ENCODE assay signal across 8 cellular contexts in genomic region chrX:132217203-132218073, GRCh38. TPM values are rescaled to one million over a fixed set of nuclear protein-coding genes. Genes with fewer than 3 reads are reported as not detected.
DNase-seq lines count a peak whose midpoint lies in the region; ATAC-seq and TF ChIP-seq lines count a peak whose summit lies in the region.

No MANE protein-coding gene starts in this region.

- no peaks in the 10 kb centered on the region for H3K9me3 ChIP-seq in SU-DHL-6 (ENCODE audit: insufficient read depth, low read length)
- H3K9me3 ChIP-seq in prostate gland: no peaks in the 10 kb centered on the region
- H3K9me3 ChIP-seq in uterus: no peaks in the 10 kb centered on the region

- ATAC-seq in HG02763 (IDR thresholded peaks at IDR 0.05; ENCODE audit: unreplicated experiment) (peak; percentile 64), left cardiac atrium (peak; percentile 74 to 84)
- peak; percentile 76 for ATAC-seq in activated naive CD8-positive, alpha-beta T cell treated with anti-CD3 and anti-CD28 coated beads, Interleukin-2, amount 50 U/mL, for 24 hours

- peak; percentile 69 for DNase-seq in GM13976 (ENCODE audit: low spot score)
- peak; percentile 21 for DNase-seq in NCI-H128 (lab: John Stamatoyannopoulos, UW; ENCODE audit: unreplicated experiment)
- DNase-seq in activated naive CD8-positive, alpha-beta T cell treated with anti-CD3 and anti-CD28 coated beads, Interleukin-2, amount 50 U/mL, for 24 hours: peak; percentile 71
- DNase-seq in left cardiac atrium: peak; percentile 56
- DNase-seq in prostate gland (ENCODE audit: low spot score): peak; percentile 38
- peak; percentile 66 to 77 for DNase-seq in uterus

- peaks cover 31% of the 10 kb centered on the region for H3K4me1 Mint-ChIP-seq in activated naive CD8-positive, alpha-beta T cell treated with anti-CD3 and anti-CD28 coated beads, Interleukin-2, amount 50 U/mL, for 24 hours

- peak overlapping the region; percentile 82 for H3K4me2 ChIP-seq in SU-DHL-6 (ENCODE audit: low read depth, low read length, poor library complexity, severe bottlenecking)

- H3K9me3 Mint-ChIP-seq in activated naive CD8-positive, alpha-beta T cell treated with anti-CD3 and anti-CD28 coated beads, Interleukin-2, amount 50 U/mL, for 24 hours: no peaks in the 10 kb centered on the region

- H4K20me1 ChIP-seq in SU-DHL-6 (ENCODE audit: low read depth, low read length): no peaks in the 10 kb centered on the region

- no peaks in the 10 kb centered on the region for H3K4me1 ChIP-seq in prostate gland (replicated peaks)
- H3K4me1 ChIP-seq in uterus: no peaks in the 10 kb centered on the region

- H3K4me3 Mint-ChIP-seq in activated naive CD8-positive, alpha-beta T cell treated with anti-CD3 and anti-CD28 coated beads, Interleukin-2, amount 50 U/mL, for 24 hours: peak overlapping the region; percentile 90

- in situ Hi-C loops in GM13976 (cut with MboI; ENCODE audit: low sequenced_read_pairs, unreplicated experiment): loop anchor here (10.0 kb wide), 2 partner anchors 193 to 373 kb away; partner anchors contain the start of gene STK26

- 0 out of 2 replicates have a peak, but pooled peaks cover 7% of the 10 kb centered on the region for H3F3A ChIP-seq in SU-DHL-6 (ENCODE audit: insufficient read depth)

- TF ChIP-seq POLR2A in prostate gland (IDR thresholded peaks at IDR 0.05) (no peak), uterus (IDR thresholded peaks at IDR 0.05) (no peak)

- H3K27me3 ChIP-seq in SU-DHL-6 (ENCODE audit: low read length) (no peaks in the 10 kb centered on the region), prostate gland (replicated peaks; ENCODE audit: insufficient read depth) (no peaks in the 10 kb centered on the region), uterus (no peaks in the 10 kb centered on the region)

- peaks cover 18% of the 10 kb centered on the region for H3K36me3 Mint-ChIP-seq in activated naive CD8-positive, alpha-beta T cell treated with anti-CD3 and anti-CD28 coated beads, Interleukin-2, amount 50 U/mL, for 24 hours (ENCODE audit: low read depth)

- WGBS in prostate gland: 0% methylated on average over 23 of the region's 74 CpGs

- TF ChIP-seq CTCF in GM13976 (IDR thresholded peaks at IDR 0.05; ENCODE audit: borderline replicate concordance, control extremely low read depth, extremely low read depth, insufficient read depth, missing control alignments): no peak
- no peak for TF ChIP-seq CTCF in SU-DHL-6 (IDR thresholded peaks at IDR 0.05; ENCODE audit: insufficient read depth, low read length, poor library complexity, severe bottlenecking)
- no peak for TF ChIP-seq CTCF in prostate gland (IDR thresholded peaks at IDR 0.05)
- no peak for TF ChIP-seq CTCF in uterus (IDR thresholded peaks at IDR 0.05)

- peak overlapping the region; percentile 86 for H3K27ac ChIP-seq in SU-DHL-6 (ENCODE audit: low read depth, low read length)
- peak overlapping the region; percentile 89 to 91 for H3K27ac ChIP-seq in prostate gland
- H3K27ac ChIP-seq in uterus: peak overlapping the region; percentile 89 to 99

- H3K36me3 ChIP-seq in SU-DHL-6 (ENCODE audit: low read length) (peaks cover 3% of the 10 kb centered on the region; the same call in 1 of the 2 replicates), prostate gland (no peaks in the 10 kb centered on the region), uterus (no peaks in the 10 kb centered on the region)

- H2AFZ ChIP-seq in SU-DHL-6 (ENCODE audit: low read depth, low read length, severe bottlenecking): no peak overlapping the region

- intact Hi-C loops in left cardiac atrium (cut with DNase I): no loop called here
- intact Hi-C loops in prostate gland (cut with DNase I): loop anchor here (2.0 to 5.0 kb wide), 2 partner anchors 125 to 195 kb away; partner anchors contain the start of gene STK26
- intact Hi-C loops in uterus (cut with DNase I; ENCODE audit: low total_unique reads): no loop called here

- peak overlapping the region; percentile 82 for H3K9ac ChIP-seq in SU-DHL-6 (ENCODE audit: low read length)

- H3K9me2 ChIP-seq in SU-DHL-6 (replicated peaks; ENCODE audit: insufficient read depth, low read length): no peaks in the 10 kb centered on the region

- peaks cover 21% of the 10 kb centered on the region for H3K79me2 ChIP-seq in SU-DHL-6 (ENCODE audit: insufficient read depth, low read length)

- H3K4me3 ChIP-seq in SU-DHL-6 (ENCODE audit: insufficient read depth, low read length, poor library complexity, severe bottlenecking) (peak overlapping the region; percentile 72), prostate gland (peak overlapping the region; percentile 62 to 65), uterus (peak overlapping the region; percentile 64 to 74)

- no peaks in the 10 kb centered on the region for H3K27me3 Mint-ChIP-seq in activated naive CD8-positive, alpha-beta T cell treated with anti-CD3 and anti-CD28 coated beads, Interleukin-2, amount 50 U/mL, for 24 hours

- peak overlapping the region; percentile 97 for H3K27ac Mint-ChIP-seq in activated naive CD8-positive, alpha-beta T cell treated with anti-CD3 and anti-CD28 coated beads, Interleukin-2, amount 50 U/mL, for 24 hours

RNA-seq across cellular contexts. Expression of gene RAP2C, which starts 1.8 kb away (rescaled TPM):
- total RNA-seq in left cardiac atrium: 10 to 100 TPM; 20.6 to 25.4 TPM
- total RNA-seq in prostate gland: 10 to 100 TPM in 1 of 2 donors, 1 to 10 TPM in 1; 9.2 to 19.0 TPM
- total RNA-seq in uterus: 100 to 1,000 TPM in 2 of 4 donors, 10 to 100 TPM in 2; 68.6 to 146 (median 111) TPM

Comparison
In these comparisons a context has a peak if more than half of its experiments do, and no peak if none do; other contexts are left out.
1. Peak in every context shown above with its lines: DNase-seq, ATAC-seq, H3K4me3 ChIP-seq and H3K27ac ChIP-seq.
2. DNase-seq: peak in every context shown above with its lines; median percentile 72 in uterus; 71 in activated naive CD8-positive, alpha-beta T cell treated with anti-CD3 and anti-CD28 coated beads, Interleukin-2, amount 50 U/mL, for 24 hours; 69 in GM13976; 56 in left cardiac atrium; 38 in prostate gland; 21 in NCI-H128.